In the genomic region with DNA sequence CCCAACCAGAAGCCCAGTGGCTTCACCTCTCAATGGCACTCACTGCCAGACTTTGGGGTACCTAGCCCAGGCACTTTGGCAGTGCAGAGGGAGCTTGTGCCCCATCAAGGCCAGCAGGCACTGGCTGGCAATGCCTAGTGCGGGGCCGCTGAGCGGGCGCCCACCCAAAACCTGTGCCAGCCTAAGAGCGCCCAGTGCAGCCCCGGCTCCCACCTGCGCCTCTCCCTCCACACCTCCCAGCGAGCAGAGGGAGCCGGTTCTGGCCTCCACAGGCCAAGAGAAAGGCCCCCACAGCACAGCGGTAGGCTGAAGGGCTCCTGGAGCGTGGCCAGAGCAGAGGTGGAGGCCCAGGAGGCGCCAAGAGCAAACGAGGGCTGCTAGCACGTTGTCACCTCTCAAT, we compare ENCODE assay signal across 19 cellular contexts.
DNase-seq lines count a peak whose midpoint lies in the region; ATAC-seq and TF ChIP-seq lines count a peak whose summit lies in the region.
"Had no signal": no experiment of that assay in that cellular context is flagged by ENCODE, and none has a peak within 500 bp of the region (broad histone marks: within the 10 kb centered on the region; RNA-seq: fewer than 3 reads in every experiment).

No MANE protein-coding gene starts in this region.

- peak; percentile 56 for ATAC-seq in aorta (ENCODE audit: low FRiP score)

- H3K4me3 ChIP-seq in neuronal stem cell (ENCODE audit: low read length in 2 of 2), result no peak overlapping the region
- no peak overlapping the region for H3K4me3 ChIP-seq in aorta (ENCODE audit: low read length in 2 of 2)
- H3K4me3 ChIP-seq in Karpas-422 (ENCODE audit: low read length), result no peak overlapping the region
- H3K4me3 ChIP-seq in trophoblast cell (ENCODE audit: low read depth, low read length), result no peak overlapping the region
- H3K4me3 ChIP-seq: BLaER1 had no signal

- H2BK5ac ChIP-seq in neuronal stem cell (ENCODE audit: low read length) (no peak overlapping the region), trophoblast cell (ENCODE audit: low read depth, low read length, poor library complexity) (no peak overlapping the region)

- no peak overlapping the region for H3K18ac ChIP-seq in neuronal stem cell (ENCODE audit: low read length)
- no peak overlapping the region for H3K18ac ChIP-seq in trophoblast cell (ENCODE audit: low read length)

- no peak for TF ChIP-seq CTCF in chondrocyte (IDR thresholded peaks at IDR 0.05)

- no peak overlapping the region for H2AK5ac ChIP-seq in neuronal stem cell (ENCODE audit: low read depth, low read length)
- H2AK5ac ChIP-seq in trophoblast cell (ENCODE audit: low read length), result no peak overlapping the region

- H3K4me1 ChIP-seq in neuronal stem cell (ENCODE audit: control insufficient read depth in 2 of 2, insufficient read depth in 1 of 2, low read depth in 1 of 2, low read length in 2 of 2), result no peaks in the 10 kb centered on the region
- no peaks in the 10 kb centered on the region for H3K4me1 ChIP-seq in aorta (ENCODE audit: control insufficient read depth in 1 of 2, insufficient read depth in 2 of 2, low read length in 2 of 2)
- H3K4me1 ChIP-seq in Karpas-422 (ENCODE audit: low read length), result no peaks in the 10 kb centered on the region
- no peaks in the 10 kb centered on the region for H3K4me1 ChIP-seq in trophoblast cell (ENCODE audit: control insufficient read depth in 1 of 2, insufficient read depth in 2 of 2, low read length in 2 of 2)
- H3K4me1 ChIP-seq: BE2C, BLaER1 had no signal

- no peak overlapping the region for H3K4me3 Mint-ChIP-seq in chondrocyte (ENCODE audit: unreplicated experiment)
- H3K4me3 Mint-ChIP-seq: CD14-positive monocyte; CD4-positive, alpha-beta memory T cell; CD4-positive, CD25-positive, alpha-beta regulatory T cell; CD8-positive, alpha-beta memory T cell had no signal

- no peak overlapping the region for H2BK120ac ChIP-seq in neuronal stem cell (ENCODE audit: low read depth, low read length)
- H2BK120ac ChIP-seq in trophoblast cell (ENCODE audit: insufficient read depth, low read length, poor library complexity), result no peak overlapping the region

- H3K4me1 Mint-ChIP-seq in chondrocyte (ENCODE audit: low read depth), result no peaks in the 10 kb centered on the region
- H3K4me1 Mint-ChIP-seq: CD14-positive monocyte; CD4-positive, alpha-beta memory T cell; CD4-positive, CD25-positive, alpha-beta regulatory T cell; CD8-positive, alpha-beta memory T cell had no signal

- no peaks in the 10 kb centered on the region for H3K27me3 Mint-ChIP-seq in chondrocyte (ENCODE audit: low read depth)
- H3K27me3 Mint-ChIP-seq: CD4-positive, alpha-beta memory T cell; CD4-positive, CD25-positive, alpha-beta regulatory T cell; CD8-positive, alpha-beta memory T cell had no signal

- H3K27ac ChIP-seq in neuronal stem cell (replicated peaks; ENCODE audit: low read length) (no peak overlapping the region), aorta (ENCODE audit: low read depth in 1 of 2, low read length in 2 of 2) (no peak overlapping the region), Karpas-422 (ENCODE audit: low read length) (no peak overlapping the region), trophoblast cell (ENCODE audit: low read depth, low read length) (no peak overlapping the region)
- H3K27ac ChIP-seq: BLaER1 had no signal

- no peak overlapping the region for H2AFZ ChIP-seq in neuronal stem cell (ENCODE audit: low read length)
- H2AFZ ChIP-seq in Karpas-422 (ENCODE audit: low read length), result no peak overlapping the region
- no peak overlapping the region for H2AFZ ChIP-seq in trophoblast cell (ENCODE audit: insufficient read depth, low read length, poor library complexity)

- WGBS in neuronal stem cell (ENCODE audit: extremely low coverage in 2 of 2, insufficient read length in 2 of 2, insufficient replicate concordance in 1 of 2), 2 donors, result no CpG with 5 or more reads among the region's 14 CpGs
- WGBS in aorta, 2 donors, result 85 to 89% methylated on average over 14 of the region's 14 CpGs
- no CpG with 5 or more reads among the region's 14 CpGs for WGBS in trophoblast cell (ENCODE audit: extremely low coverage, insufficient coverage, insufficient read length)

- H3K9me3 ChIP-seq in neuronal stem cell (replicated peaks in 1 of 2; ENCODE audit: control insufficient read depth in 2 of 2, insufficient read depth in 1 of 2, low read depth in 1 of 2, low read length in 2 of 2), result peaks cover 0 to 2% of the 10 kb centered on the region in 2 donors
- no peaks in the 10 kb centered on the region for H3K9me3 ChIP-seq in aorta (ENCODE audit: control insufficient read depth, low read length)
- H3K9me3 ChIP-seq in Karpas-422 (ENCODE audit: low read length), result no peaks in the 10 kb centered on the region
- peaks cover 2% of the 10 kb centered on the region for H3K9me3 ChIP-seq in trophoblast cell (ENCODE audit: insufficient read depth, low read depth, low read length)
- H3K9me3 ChIP-seq: BE2C, BLaER1 had no signal

- H2BK12ac ChIP-seq in neuronal stem cell (ENCODE audit: low read length) (no peak overlapping the region), trophoblast cell (ENCODE audit: low read length) (no peak overlapping the region)

- no peak overlapping the region for H4K12ac ChIP-seq in trophoblast cell (ENCODE audit: low read depth, low read length)

- H4K91ac ChIP-seq in neuronal stem cell (ENCODE audit: low read depth, low read length, poor library complexity) (no peak overlapping the region), trophoblast cell (ENCODE audit: low read depth, low read length) (no peak overlapping the region)

- no peaks in the 10 kb centered on the region for H3K79me2 ChIP-seq in Karpas-422 (ENCODE audit: low read length)
- H3K79me2 ChIP-seq in trophoblast cell (ENCODE audit: control insufficient read depth, insufficient read depth, low read length, poor library complexity), result no peaks in the 10 kb centered on the region

- DNase-seq in D341Med (ENCODE audit: low spot score), result peak; percentile 24
- peak; percentile 80 for DNase-seq in chondrocyte (ENCODE audit: low spot score)
- no peak for DNase-seq in neuronal stem cell (ENCODE audit: low spot score)
- DNase-seq in aorta, result no peak
- no peak for DNase-seq in NCI-H187 (lab: John Stamatoyannopoulos, UW)
- DNase-seq in Karpas-422, result no peak
- no peak for DNase-seq in trophoblast cell
- DNase-seq: 8988T; ACHN; BE2C; C1 segment of cervical spinal cord; CD4-positive, alpha-beta memory T cell; CD4-positive, CD25-positive, alpha-beta regulatory T cell; CD8-positive, alpha-beta memory T cell; COR-L47; DMS79 treated with DMSO at 0.1 percent for 48 hours; GF-D8 had no signal

- H4K8ac ChIP-seq in neuronal stem cell (ENCODE audit: low read depth, low read length) (no peak overlapping the region), trophoblast cell (ENCODE audit: low read depth, low read length) (no peak overlapping the region)

- H2BK15ac ChIP-seq in neuronal stem cell (ENCODE audit: low read length), result no peak overlapping the region

- no peaks in the 10 kb centered on the region for H3K9me2 ChIP-seq in Karpas-422 (replicated peaks; ENCODE audit: insufficient read depth, low read length)

- H3K4me2 ChIP-seq in neuronal stem cell (ENCODE audit: insufficient read depth, low read length, poor library complexity, severe bottlenecking), result no peak overlapping the region
- no peak overlapping the region for H3K4me2 ChIP-seq in Karpas-422 (ENCODE audit: low read depth, low read length, poor library complexity, severe bottlenecking)
- no peak overlapping the region for H3K4me2 ChIP-seq in trophoblast cell (ENCODE audit: low read length)
- H3K4me2 ChIP-seq: BLaER1 had no signal

- H4K20me1 ChIP-seq in Karpas-422 (ENCODE audit: insufficient read depth, low read depth, low read length), result no peaks in the 10 kb centered on the region
- H4K20me1 ChIP-seq: BLaER1 had no signal

- H3K14ac ChIP-seq in neuronal stem cell (ENCODE audit: low read length) (peak overlapping the region; percentile 56), trophoblast cell (ENCODE audit: low read length) (no peak overlapping the region)

- H3K27ac Mint-ChIP-seq in chondrocyte (ENCODE audit: unreplicated experiment), result no peak overlapping the region
- H3K27ac Mint-ChIP-seq: CD14-positive monocyte; CD4-positive, alpha-beta memory T cell; CD4-positive, CD25-positive, alpha-beta regulatory T cell; CD8-positive, alpha-beta memory T cell had no signal

- H3K36me3 Mint-ChIP-seq in chondrocyte (ENCODE audit: low read depth), result no peaks in the 10 kb centered on the region
- H3K36me3 Mint-ChIP-seq: CD14-positive monocyte; CD4-positive, alpha-beta memory T cell; CD4-positive, CD25-positive, alpha-beta regulatory T cell; CD8-positive, alpha-beta memory T cell had no signal

- H3K27me3 ChIP-seq in neuronal stem cell (ENCODE audit: control insufficient read depth in 3 of 3, insufficient read depth in 3 of 3, low read depth in 1 of 3, low read length in 3 of 3) (no peaks in the 10 kb centered on the region), aorta (ENCODE audit: control insufficient read depth in 1 of 2, insufficient read depth in 2 of 2, low read length in 1 of 2) (peaks cover 0 to 2% of the 10 kb centered on the region in 2 donors), Karpas-422 (ENCODE audit: low read length) (no peaks in the 10 kb centered on the region), trophoblast cell (ENCODE audit: insufficient read depth, low read length) (no peaks in the 10 kb centered on the region)
- H3K27me3 ChIP-seq: BE2C, BLaER1 had no signal

- H3K23ac ChIP-seq in neuronal stem cell (ENCODE audit: low read depth, low read length, poor library complexity) (peak overlapping the region; percentile 73), trophoblast cell (ENCODE audit: low read length) (no peak overlapping the region)

- no peaks in the 10 kb centered on the region for H3K79me1 ChIP-seq in neuronal stem cell (ENCODE audit: low read depth, low read length)
- H3K79me1 ChIP-seq in trophoblast cell (ENCODE audit: low read length), result no peaks in the 10 kb centered on the region

- H3K4ac ChIP-seq in neuronal stem cell (ENCODE audit: low read length) (no peak overlapping the region), trophoblast cell (ENCODE audit: low read depth, low read length) (no peak overlapping the region)

- no peak overlapping the region for H3K9ac ChIP-seq in neuronal stem cell (ENCODE audit: low read depth, low read length, poor library complexity)
- H3K9ac ChIP-seq in Karpas-422 (ENCODE audit: low read length), result no peak overlapping the region
- no peak overlapping the region for H3K9ac ChIP-seq in trophoblast cell (ENCODE audit: low read length)
- H3K9ac ChIP-seq: BLaER1 had no signal

- H3K9me3 Mint-ChIP-seq in chondrocyte (ENCODE audit: low read depth), result no peaks in the 10 kb centered on the region
- H3K9me3 Mint-ChIP-seq: CD8-positive, alpha-beta memory T cell had no signal

- no peaks in the 10 kb centered on the region for H3K36me3 ChIP-seq in neuronal stem cell (replicated peaks in 1 of 2; ENCODE audit: control insufficient read depth in 2 of 2, insufficient read depth in 2 of 2, low read length in 2 of 2)
- no peaks in the 10 kb centered on the region for H3K36me3 ChIP-seq in aorta (ENCODE audit: control insufficient read depth in 1 of 2, insufficient read depth in 2 of 2, low read length in 1 of 2)
- H3K36me3 ChIP-seq in Karpas-422 (ENCODE audit: insufficient read depth, low read length), result no peaks in the 10 kb centered on the region
- no peaks in the 10 kb centered on the region for H3K36me3 ChIP-seq in trophoblast cell (ENCODE audit: control insufficient read depth in 1 of 2, insufficient read depth in 2 of 2, low read length in 2 of 2)
- H3K36me3 ChIP-seq: BE2C, BLaER1 had no signal

- intact Hi-C loops in aorta (cut with DNase I), result loop anchor here (10.0 kb wide), 1 partner anchor 728 kb away; no protein-coding TSS in a partner anchor

Comparison
In these comparisons a context has a peak if more than half of its experiments do, and no peak if none do; other contexts are left out.
1. DNase-seq: peak in D341Med (single experiment) and chondrocyte (single experiment); none in neuronal stem cell (single experiment), aorta (0 of 2), NCI-H187 (0 of 2), Karpas-422 (single experiment) and trophoblast cell (0 of 2).